ENCODE assay signal across 27 cellular contexts in genomic region chr1:15402809-15403450, GRCh38. TPM values are rescaled to one million over a fixed set of nuclear protein-coding genes. Genes with fewer than 3 reads are reported as not detected.
"Had no signal": no experiment of that assay in that cellular context is flagged by ENCODE, and none has a peak within 500 bp of the region (broad histone marks: within the 10 kb centered on the region; RNA-seq: fewer than 3 reads in every experiment).

No MANE protein-coding gene starts in this region.

- H3K4me1 ChIP-seq: left lung had no signal

- H3K27me3 ChIP-seq: dorsolateral prefrontal cortex, left lung, right atrium auricular region, tibial artery had no signal

- H3K4me3 Mint-ChIP-seq: activated CD4-positive, alpha-beta T cell treated with anti-CD3 and anti-CD28 coated beads, Interleukin-2, amount 10 ng/mL, durations not matched to agents 24 days and 14 days; activated CD8-positive, alpha-beta T cell treated with anti-CD3 and anti-CD28 coated beads for 36 hours; activated naive CD4-positive, alpha-beta T cell treated with anti-CD3 and anti-CD28 coated beads, Interleukin-2, amount 10 ng/mL, durations not matched to agents 7 days and 5 days; activated naive CD8-positive, alpha-beta T cell treated with anti-CD3 and anti-CD28 coated beads, Interleukin-2, amount 50 U/mL, for 24 hours; activated T-cell treated with anti-CD3 and anti-CD28 coated beads, Interleukin-2, amount 50 U/mL, for 24 hours; brain had no signal

- H3K27ac Mint-ChIP-seq: activated CD4-positive, alpha-beta T cell treated with anti-CD3 and anti-CD28 coated beads, Interleukin-2, amount 10 ng/mL, durations not matched to agents 24 days and 14 days; activated CD8-positive, alpha-beta T cell treated with anti-CD3 and anti-CD28 coated beads for 36 hours; activated naive CD4-positive, alpha-beta T cell treated with anti-CD3 and anti-CD28 coated beads, Interleukin-2, amount 10 ng/mL, durations not matched to agents 7 days and 5 days; activated naive CD8-positive, alpha-beta T cell treated with anti-CD3 and anti-CD28 coated beads, Interleukin-2, amount 50 U/mL, for 24 hours; activated T-cell treated with anti-CD3 and anti-CD28 coated beads, Interleukin-2, amount 50 U/mL, for 24 hours; brain; progenitor cell of endocrine pancreas had no signal

- H3K4me1 Mint-ChIP-seq: activated naive CD4-positive, alpha-beta T cell treated with anti-CD3 and anti-CD28 coated beads, Interleukin-2, amount 10 ng/mL, durations not matched to agents 7 days and 5 days had no signal

- H3K4me3 ChIP-seq: dorsolateral prefrontal cortex, left lung, right atrium auricular region, tibial artery had no signal

- H3K36me3 ChIP-seq: left lung, right atrium auricular region, tibial artery had no signal

- ATAC-seq: activated CD8-positive, alpha-beta T cell treated with anti-CD3 and anti-CD28 coated beads for 36 hours; activated naive CD8-positive, alpha-beta T cell treated with anti-CD3 and anti-CD28 coated beads, Interleukin-2, amount 50 U/mL, for 24 hours; left lung had no signal

- H3K36me3 Mint-ChIP-seq: activated naive CD4-positive, alpha-beta T cell treated with anti-CD3 and anti-CD28 coated beads, Interleukin-2, amount 10 ng/mL, durations not matched to agents 7 days and 5 days had no signal

- H3K27ac ChIP-seq: left lung, right atrium auricular region, tibial artery had no signal

- DNase-seq: activated CD4-positive, alpha-beta T cell treated with anti-CD3 and anti-CD28 coated beads, Interleukin-2, amount 10 ng/mL, durations not matched to agents 24 days and 14 days; activated CD8-positive, alpha-beta T cell treated with anti-CD3 and anti-CD28 coated beads for 36 hours; activated effector memory CD4-positive, alpha-beta T cell treated with Interleukin-2 at 50 U/mL for 16 hours; activated naive CD4-positive, alpha-beta T cell treated with anti-CD3 and anti-CD28 coated beads, Interleukin-2, amount 10 ng/mL, durations not matched to agents 7 days and 5 days; activated naive CD8-positive, alpha-beta T cell treated with anti-CD3 and anti-CD28 coated beads, Interleukin-2, amount 50 U/mL, for 24 hours; activated T-cell treated with anti-CD3 and anti-CD28 coated beads, Interleukin-2, amount 50 U/mL, for 24 hours; anterior cingulate cortex; caudate nucleus; dorsolateral prefrontal cortex; foreskin melanocyte; glutamatergic neuron; left lung; midbrain; stimulated activated CD4-positive, alpha-beta T cell treated with anti-CD3 and anti-CD28 coated beads, Interleukin-2, amount 100 ng/mL, for 24 hours; stimulated activated naive CD4-positive, alpha-beta T cell treated with Interleukin-2 at 50 U/mL for 16 hours; substantia nigra; T-helper 9 cell; tibial artery had no signal

RNA-seq across cellular contexts. Expression of gene CTRC, which starts 35.3 kb away (rescaled TPM):
- total RNA-seq: activated CD4-positive, alpha-beta T cell treated with anti-CD3 and anti-CD28 coated beads, Interleukin-2, amount 10 ng/mL, durations not matched to agents 24 days and 14 days; activated CD8-positive, alpha-beta T cell treated with anti-CD3 and anti-CD28 coated beads for 36 hours; epithelial cell of proximal tubule; kidney epithelial cell; lung microvascular endothelial cell; right atrium auricular region; skeletal muscle tissue had no signal
- polyA plus RNA-seq: neural cell had no signal

RNA-seq across cellular contexts. Expression of gene CELA2A, which starts 53.6 kb away (rescaled TPM):
- total RNA-seq: activated CD4-positive, alpha-beta T cell treated with anti-CD3 and anti-CD28 coated beads, Interleukin-2, amount 10 ng/mL, durations not matched to agents 24 days and 14 days; activated CD8-positive, alpha-beta T cell treated with anti-CD3 and anti-CD28 coated beads for 36 hours; dorsolateral prefrontal cortex; epithelial cell of proximal tubule; kidney epithelial cell; left lung; lung microvascular endothelial cell; omental fat pad; progenitor cell of endocrine pancreas; right atrium auricular region; skeletal muscle tissue had no signal
- polyA plus RNA-seq: neural cell had no signal
